ENCODE assay signal across 1 cellular context in the genomic region with DNA sequence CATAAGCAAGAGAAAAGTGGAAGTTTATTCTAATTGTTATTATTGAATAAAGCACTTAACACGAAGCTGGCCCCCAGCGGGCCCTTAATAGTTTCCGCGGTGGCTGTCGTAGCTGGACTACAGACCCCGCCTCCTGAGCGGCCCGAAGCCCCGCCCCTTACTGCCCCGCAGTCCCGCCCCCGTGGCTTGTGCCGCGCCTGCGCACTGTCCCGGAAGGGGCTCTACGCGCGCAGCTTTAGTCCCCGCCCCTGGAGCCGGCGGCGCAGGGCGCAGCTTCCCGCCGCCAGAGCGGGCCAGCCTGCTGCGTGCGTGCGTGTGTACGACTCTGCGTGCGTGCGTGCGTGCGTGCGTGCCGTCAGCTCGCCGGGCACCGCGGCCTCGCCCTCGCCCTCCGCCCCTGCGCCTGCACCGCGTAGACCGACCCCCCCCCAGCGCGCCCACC.
TF ChIP-seq lines count a peak whose summit lies in the region.

A gene with protein sequence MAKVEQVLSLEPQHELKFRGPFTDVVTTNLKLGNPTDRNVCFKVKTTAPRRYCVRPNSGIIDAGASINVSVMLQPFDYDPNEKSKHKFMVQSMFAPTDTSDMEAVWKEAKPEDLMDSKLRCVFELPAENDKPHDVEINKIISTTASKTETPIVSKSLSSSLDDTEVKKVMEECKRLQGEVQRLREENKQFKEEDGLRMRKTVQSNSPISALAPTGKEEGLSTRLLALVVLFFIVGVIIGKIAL (plus strand): TSS at position 348 of the 442 bp plus-strand sequence. CDS start 231 bp downstream, outside the sequence.

TF ChIP-seq in HCT116, 20 proteins besides CTCF, POLR2A, EP300 and RAD21 (continued from another document):
- TF ChIP-seq, protein P1, sequence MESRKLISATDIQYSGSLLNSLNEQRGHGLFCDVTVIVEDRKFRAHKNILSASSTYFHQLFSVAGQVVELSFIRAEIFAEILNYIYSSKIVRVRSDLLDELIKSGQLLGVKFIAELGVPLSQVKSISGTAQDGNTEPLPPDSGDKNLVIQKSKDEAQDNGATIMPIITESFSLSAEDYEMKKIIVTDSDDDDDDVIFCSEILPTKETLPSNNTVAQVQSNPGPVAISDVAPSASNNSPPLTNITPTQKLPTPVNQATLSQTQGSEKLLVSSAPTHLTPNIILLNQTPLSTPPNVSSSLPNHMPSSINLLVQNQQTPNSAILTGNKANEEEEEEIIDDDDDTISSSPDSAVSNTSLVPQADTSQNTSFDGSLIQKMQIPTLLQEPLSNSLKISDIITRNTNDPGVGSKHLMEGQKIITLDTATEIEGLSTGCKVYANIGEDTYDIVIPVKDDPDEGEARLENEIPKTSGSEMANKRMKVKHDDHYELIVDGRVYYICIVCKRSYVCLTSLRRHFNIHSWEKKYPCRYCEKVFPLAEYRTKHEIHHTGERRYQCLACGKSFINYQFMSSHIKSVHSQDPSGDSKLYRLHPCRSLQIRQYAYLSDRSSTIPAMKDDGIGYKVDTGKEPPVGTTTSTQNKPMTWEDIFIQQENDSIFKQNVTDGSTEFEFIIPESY (IDR thresholded peaks at IDR 0.05; ENCODE audit: extremely low read depth, insufficient replicate concordance, low read length) = no peak
- TF ChIP-seq TCF7L2 (IDR thresholded peaks at IDR 0.05; ENCODE audit: borderline replicate concordance, extremely low read depth, insufficient read depth, insufficient read length) (no peak), ELF1 (IDR thresholded peaks at IDR 0.05; ENCODE audit: borderline replicate concordance, low read depth) (0 out of 2 replicates have a peak, but pooled peaks have one; percentile 15)
